ENCODE assay signal across 15 cellular contexts in genomic region chr20:12554416-12554815, GRCh38.
"Had no signal": no experiment of that assay in that cellular context is flagged by ENCODE, and none has a peak within 500 bp of the region (broad histone marks: within the 10 kb centered on the region; RNA-seq: fewer than 3 reads in every experiment).

No MANE protein-coding gene starts in this region.

- H3K36me3 ChIP-seq: right atrium auricular region, thyroid gland had no signal

- DNase-seq: activated CD4-positive, alpha-beta memory T cell treated with anti-CD3 and anti-CD28 coated beads, Interleukin-2, amount 10 ng/mL, durations not matched to agents 7 days and 5 days; activated CD4-positive, CD25-positive, alpha-beta regulatory T cell treated with anti-CD3 and anti-CD28 coated beads, Interleukin-2, amount 50 U/mL, for 72 hours; activated naive CD8-positive, alpha-beta T cell treated with anti-CD3 and anti-CD28 coated beads, Interleukin-2, amount 10 ng/mL, durations not matched to agents 7 days and 5 days; anterior cingulate cortex; endodermal cell; head of caudate nucleus; mucosa of descending colon; natural killer cell; posterior cingulate gyrus; small intestine; thyroid gland had no signal

- ATAC-seq: esophagus mucosa; left lobe of liver; mucosa of descending colon; natural killer cell; stimulated activated effector memory CD8-positive, alpha-beta T cell treated with anti-CD3 and anti-CD28 coated beads, Interleukin-12 subunit alpha, Interleukin-12 subunit beta, amount 100 ng/mL, for 72 hours had no signal

- H3K4me3 ChIP-seq: mucosa of descending colon, right atrium auricular region, thyroid gland had no signal

- H3K9me3 ChIP-seq: mucosa of descending colon, right atrium auricular region, thyroid gland had no signal

- H3K27me3 ChIP-seq: right atrium auricular region, thyroid gland had no signal
